Comparison of ENCODE assay signal across 9 cellular contexts in the genomic region with DNA sequence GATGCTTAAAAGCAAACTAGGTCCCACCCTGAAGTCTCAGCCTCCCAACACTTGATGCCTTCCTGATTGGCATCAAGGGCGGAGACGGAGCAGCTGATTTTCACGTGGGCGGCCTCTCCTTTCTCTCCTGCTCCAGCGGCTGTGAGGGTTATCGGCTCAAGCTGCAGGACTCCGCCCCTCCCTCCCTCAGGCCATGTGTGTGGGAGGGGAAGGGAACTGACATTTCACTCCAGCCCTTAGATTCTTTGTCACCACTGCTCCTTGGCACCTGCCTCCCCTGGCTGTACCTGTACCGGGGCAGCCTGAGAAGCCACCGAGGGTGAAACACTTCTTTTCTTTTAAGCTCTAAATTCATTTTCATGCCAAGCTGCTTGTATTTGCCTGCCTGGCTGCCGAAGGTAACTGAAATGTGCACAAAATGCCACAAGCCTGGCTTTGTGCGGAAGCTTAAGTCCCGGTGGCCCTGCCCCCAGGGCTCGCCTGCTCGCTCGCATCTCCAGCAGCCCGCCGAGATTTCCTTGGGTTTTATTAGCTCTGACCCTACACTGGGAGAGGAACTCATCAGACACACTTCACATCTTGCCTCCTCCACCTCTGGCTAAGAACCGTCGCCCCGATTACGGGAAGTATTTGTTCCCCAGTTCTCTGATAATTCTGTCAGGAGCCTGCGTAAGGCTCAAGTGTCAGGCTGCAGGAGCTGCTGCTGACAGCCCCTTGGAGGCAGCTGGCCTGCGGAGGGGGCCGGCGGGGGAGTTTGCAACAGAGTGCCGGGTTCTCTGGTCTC. TPM values are rescaled to one million over a fixed set of nuclear protein-coding genes. Genes with fewer than 3 reads are reported as not detected.
DNase-seq lines count a peak whose midpoint lies in the region; ATAC-seq, FAIRE-seq and TF ChIP-seq lines count a peak whose summit lies in the region.
"Had no signal": no experiment of that assay in that cellular context is flagged by ENCODE, and none has a peak within 500 bp of the region (broad histone marks: within the 10 kb centered on the region; RNA-seq: fewer than 3 reads in every experiment).

No MANE protein-coding gene starts in this region.

- no peak overlapping the region for H3K27ac Mint-ChIP-seq in neural crest cell (ENCODE audit: unreplicated experiment)
- H3K27ac Mint-ChIP-seq in natural killer cell: no peak overlapping the region

- TF ChIP-seq CTCF in fibroblast of villous mesenchyme (IDR thresholded peaks at IDR 0.05; ENCODE audit: insufficient read depth, low read depth, low read length) (no peak), neural crest cell (conservative IDR thresholded peaks at IDR 0.05) (no peak), natural killer cell (IDR thresholded peaks at IDR 0.05) (no peak)

- intact Hi-C loops in natural killer cell (cut with micrococcal nuclease): no loop called here

- TF ChIP-seq POLR2A in GM12891 (IDR thresholded peaks at IDR 0.05; ENCODE audit: low read depth, low read length): no peak

- no peak overlapping the region for H3K4me3 ChIP-seq in fibroblast of villous mesenchyme (ENCODE audit: low read depth, low read length)

- H3K9me3 Mint-ChIP-seq in neural crest cell (no peaks in the 10 kb centered on the region), natural killer cell (no peaks in the 10 kb centered on the region)

- FAIRE-seq in GM12891 (lab: Jason Lieb, UNC): no peak

- peaks cover 4% of the 10 kb centered on the region for H3K36me3 Mint-ChIP-seq in neural crest cell (ENCODE audit: low read depth)
- H3K36me3 Mint-ChIP-seq in natural killer cell: peaks cover 14% of the 10 kb centered on the region

- no peaks in the 10 kb centered on the region for H3K27me3 Mint-ChIP-seq in neural crest cell (ENCODE audit: low read depth)
- peaks cover 15 to 29% of the 10 kb centered on the region in 2 donors for H3K27me3 Mint-ChIP-seq in natural killer cell (ENCODE audit: low read depth in 2 of 2)

- peaks cover 40% of the 10 kb centered on the region for H3K4me1 Mint-ChIP-seq in neural crest cell
- H3K4me1 Mint-ChIP-seq in natural killer cell: no peaks in the 10 kb centered on the region

- ATAC-seq in natural killer cell: no peak

- DNase-seq in D341Med (ENCODE audit: low spot score) (peak; percentile 24), NCI-H82 treated with DMSO at 0.1 percent for 48 hours (lab: John Stamatoyannopoulos, UW; ENCODE audit: unreplicated experiment) (peak; percentile 83), fibroblast of villous mesenchyme (ENCODE audit: low read depth) (peak; percentile 20), neural crest cell (ENCODE audit: low read depth, low spot score) (peak; percentile 52), GM12891 (ENCODE audit: insufficient read length, low spot score) (no peak), natural killer cell (no peak), putamen (ENCODE audit: low spot score) (no peak)
- no peak for DNase-seq in NK-92 treated with Interleukin-12 subunit alpha and Interleukin-12 subunit beta, amount 100 ng/mL, for 24 hours (lab: John Stamatoyannopoulos, UW)
- DNase-seq: NCI-H2081 treated with DMSO at 0.1 percent for 48 hours had no signal

- peak overlapping the region; percentile 56 for H3K4me3 Mint-ChIP-seq in neural crest cell
- H3K4me3 Mint-ChIP-seq in natural killer cell: no peak overlapping the region

TF ChIP-seq in GM12891, 5 proteins besides CTCF, POLR2A, EP300 and RAD21:
- TF ChIP-seq PAX5 (IDR thresholded peaks at IDR 0.05; ENCODE audit: insufficient read depth, low read length, severe bottlenecking) (no peak), SPI1 (IDR thresholded peaks at IDR 0.05; ENCODE audit: low read depth, low read length) (no peak)

RNA-seq across cellular contexts. Expression of a gene that starts 9.6 kb away (rescaled TPM):
- total RNA-seq in fibroblast of villous mesenchyme: under 0.01 and 0.32 TPM in 2 replicates
- total RNA-seq in neural crest cell: 0.54 and 1.0 TPM in 2 replicates
- polyA plus RNA-seq in GM12891 (2012; ENCODE audit: low read depth, missing spikeins): 12.4 TPM
- total RNA-seq in natural killer cell: 1 to 10 TPM; 1.2 to 8.5 (median 2.0) TPM

RNA-seq across cellular contexts. Expression of a gene that starts 25.8 kb away (rescaled TPM):
- total RNA-seq in fibroblast of villous mesenchyme (25.4 and 55.3 TPM in 2 replicates), neural crest cell (82.8 and 84.9 TPM in 2 replicates), natural killer cell (1 to 10 TPM; 2.6 to 5.2 (median 5.1) TPM)
- 37.2 TPM for polyA plus RNA-seq in GM12891 (2012; ENCODE audit: low read depth, missing spikeins)

RNA-seq across cellular contexts. Expression of a gene that starts 36.9 kb away (rescaled TPM):
- total RNA-seq in fibroblast of villous mesenchyme: 48.3 and 63.9 TPM in 2 replicates
- total RNA-seq in neural crest cell: 29.0 and 32.3 TPM in 2 replicates
- 15.7 TPM for polyA plus RNA-seq in GM12891 (2012; ENCODE audit: low read depth, missing spikeins)
- total RNA-seq in natural killer cell: 10 to 100 TPM; 34.3 to 47.0 (median 46.3) TPM

Comparison
In these comparisons a context has a peak if more than half of its experiments do, and no peak if none do; other contexts are left out.
1. DNase-seq: peak in D341Med (single experiment), NCI-H82 treated with DMSO at 0.1 percent for 48 hours (single experiment), fibroblast of villous mesenchyme (single experiment) and neural crest cell (single experiment); none in GM12891 (single experiment), natural killer cell (single experiment), putamen (single experiment) and NK-92 treated with Interleukin-12 subunit alpha and Interleukin-12 subunit beta, amount 100 ng/mL, for 24 hours (single experiment).